In the genomic region with DNA sequence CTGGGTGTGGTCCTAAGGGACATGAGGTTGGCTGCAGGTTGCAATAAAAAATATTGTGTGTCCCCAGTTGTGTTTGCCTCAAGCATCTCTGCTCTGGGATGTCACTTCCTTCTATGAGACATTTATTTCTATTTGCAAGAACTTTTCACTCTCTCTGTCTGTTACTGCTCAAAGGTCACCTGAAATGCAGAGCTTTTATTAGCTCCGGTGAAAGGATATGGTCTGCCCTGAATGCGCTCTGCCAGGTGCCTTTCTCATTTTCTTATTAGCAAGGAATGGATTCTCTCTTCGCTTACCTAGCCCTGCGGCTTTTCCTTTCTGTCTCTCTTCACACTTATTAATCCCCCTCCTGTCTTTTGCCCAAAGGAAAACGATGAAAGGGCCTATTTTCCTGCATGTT, we compare ENCODE assay signal across 29 cellular contexts.
"Had no signal": no experiment of that assay in that cellular context is flagged by ENCODE, and none has a peak within 500 bp of the region (broad histone marks: within the 10 kb centered on the region; RNA-seq: fewer than 3 reads in every experiment).

No MANE protein-coding gene starts in this region.

- H3K4me1 ChIP-seq: parathyroid adenoma, psoas muscle, right lobe of liver, sigmoid colon, stomach, thyroid gland, upper lobe of left lung, vagina had no signal

- H3K9me3 ChIP-seq: neutrophil, ovary, psoas muscle, right lobe of liver, sigmoid colon, stomach, thoracic aorta, thyroid gland, tibial nerve, upper lobe of left lung, vagina had no signal

- DNase-seq: natural killer cell; nucleus accumbens; ovary; posterior cingulate gyrus; psoas muscle; right cardiac atrium; right lobe of liver; sigmoid colon; small intestine; stimulated activated CD4-positive, alpha-beta T cell treated with anti-CD3 and anti-CD28 coated beads, Interleukin-15, amount 100 ng/mL, for 24 hours; stimulated activated CD4-positive, alpha-beta T cell treated with anti-CD3 and anti-CD28 coated beads, Interleukin-2, amount 100 ng/mL, for 24 hours; stimulated activated CD4-positive, alpha-beta T cell treated with anti-CD3 and anti-CD28 coated beads, Interleukin-2, amount 100 ng/mL, for 48 hours; stimulated activated CD4-positive, alpha-beta T cell treated with anti-CD3 and anti-CD28 coated beads, Interleukin-4, amount 100 ng/mL, for 24 hours; stimulated activated naive B cell treated with anti-CD40 and anti-IgM and Interleukin-4, amounts not matched to agents 10 μg/mL and 1 μg/mL and 100 μg/mL, for 72 hours; stimulated activated naive CD4-positive, alpha-beta T cell treated with Interleukin-2 at 50 U/mL for 16 hours; stomach; thyroid gland; trophoblast cell; upper lobe of left lung had no signal

- H3K27me3 Mint-ChIP-seq: progenitor cell of endocrine pancreas; stimulated activated naive B cell treated with anti-CD40 and anti-IgM and Interleukin-4, amounts not matched to agents 10 μg/mL and 1 μg/mL and 100 μg/mL, for 72 hours; stimulated activated naive CD8-positive, alpha-beta T cell treated with anti-CD3 and anti-CD28 coated beads, Interleukin-15, Interleukin-2, amounts not matched to agents 100 ng/mL and 50 ng/mL, for 24 hours had no signal

- ATAC-seq: natural killer cell; psoas muscle; right cardiac atrium; right lobe of liver; stimulated activated effector memory CD8-positive, alpha-beta T cell treated with anti-CD3 and anti-CD28 coated beads, Interleukin-12 subunit alpha, Interleukin-12 subunit beta, amount 100 ng/mL, for 72 hours; stimulated activated naive B cell treated with anti-CD40 and anti-IgM and Interleukin-4, amounts not matched to agents 10 μg/mL and 1 μg/mL and 100 μg/mL, for 72 hours had no signal

- H3K79me2 ChIP-seq: parathyroid adenoma had no signal

- H3K27ac ChIP-seq: neural progenitor cell, neutrophil, ovary, parathyroid adenoma, psoas muscle, right lobe of liver, sigmoid colon, stomach, thoracic aorta, thyroid gland, tibial nerve, upper lobe of left lung, vagina had no signal

- H3K4me3 ChIP-seq: neural progenitor cell, ovary, psoas muscle, right lobe of liver, sigmoid colon, stomach, thoracic aorta, thyroid gland, tibial nerve, upper lobe of left lung, vagina had no signal

- H3K4me3 Mint-ChIP-seq: natural killer cell; nephron; neural progenitor cell; stimulated activated effector memory CD8-positive, alpha-beta T cell treated with anti-CD3 and anti-CD28 coated beads, Interleukin-12 subunit alpha, Interleukin-12 subunit beta, amount 100 ng/mL, for 72 hours; stimulated activated naive B cell treated with anti-CD40 and anti-IgM and Interleukin-4, amounts not matched to agents 10 μg/mL and 1 μg/mL and 100 μg/mL, for 72 hours; stimulated activated naive CD8-positive, alpha-beta T cell treated with anti-CD3 and anti-CD28 coated beads, Interleukin-15, Interleukin-2, amounts not matched to agents 100 ng/mL and 50 ng/mL, for 24 hours had no signal

- H3K9ac ChIP-seq: neural progenitor cell, parathyroid adenoma had no signal

- H2AFZ ChIP-seq: neural progenitor cell, parathyroid adenoma had no signal

- H3K27me3 ChIP-seq: neural progenitor cell, neutrophil, ovary, right lobe of liver, sigmoid colon, stomach, thyroid gland, tibial nerve, upper lobe of left lung, vagina had no signal

- H3K4me1 Mint-ChIP-seq: nephron; stimulated activated effector memory CD8-positive, alpha-beta T cell treated with anti-CD3 and anti-CD28 coated beads, Interleukin-12 subunit alpha, Interleukin-12 subunit beta, amount 100 ng/mL, for 72 hours had no signal

- H3K36me3 Mint-ChIP-seq: natural killer cell; neural progenitor cell; stimulated activated effector memory CD8-positive, alpha-beta T cell treated with anti-CD3 and anti-CD28 coated beads, Interleukin-12 subunit alpha, Interleukin-12 subunit beta, amount 100 ng/mL, for 72 hours; stimulated activated naive B cell treated with anti-CD40 and anti-IgM and Interleukin-4, amounts not matched to agents 10 μg/mL and 1 μg/mL and 100 μg/mL, for 72 hours had no signal

- H3K27ac Mint-ChIP-seq: natural killer cell; nephron; neural progenitor cell; progenitor cell of endocrine pancreas; stimulated activated effector memory CD8-positive, alpha-beta T cell treated with anti-CD3 and anti-CD28 coated beads, Interleukin-12 subunit alpha, Interleukin-12 subunit beta, amount 100 ng/mL, for 72 hours; stimulated activated naive B cell treated with anti-CD40 and anti-IgM and Interleukin-4, amounts not matched to agents 10 μg/mL and 1 μg/mL and 100 μg/mL, for 72 hours; stimulated activated naive CD8-positive, alpha-beta T cell treated with anti-CD3 and anti-CD28 coated beads, Interleukin-15, Interleukin-2, amounts not matched to agents 100 ng/mL and 50 ng/mL, for 24 hours had no signal

- H3K36me3 ChIP-seq: neural progenitor cell, neutrophil, ovary, right lobe of liver, sigmoid colon, stomach, thoracic aorta, thyroid gland, tibial nerve, upper lobe of left lung, vagina had no signal

- H3K9me3 Mint-ChIP-seq: natural killer cell; nephron; neural progenitor cell; stimulated activated naive B cell treated with anti-CD40 and anti-IgM and Interleukin-4, amounts not matched to agents 10 μg/mL and 1 μg/mL and 100 μg/mL, for 72 hours had no signal
